In the genomic region with DNA sequence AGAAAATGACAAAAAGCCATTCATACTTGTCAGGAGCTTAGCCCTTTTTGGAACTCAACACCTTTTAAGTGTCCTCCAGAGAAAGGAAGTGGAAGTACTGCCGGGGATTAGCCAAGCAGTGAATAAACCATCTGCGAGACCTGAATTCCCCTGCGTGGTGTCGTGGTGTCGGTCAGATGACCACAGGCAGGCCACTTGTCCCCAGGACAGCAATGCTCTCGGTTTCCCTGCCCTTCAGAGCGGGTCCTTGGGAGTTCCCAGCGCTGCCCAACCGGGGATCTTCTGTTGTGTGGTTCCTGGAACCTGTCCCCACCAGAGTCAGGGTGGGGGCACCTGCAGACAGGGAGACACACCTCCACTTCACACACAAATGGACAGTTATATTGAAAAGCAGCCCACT, we compare ENCODE assay signal across 15 cellular contexts. TPM values are rescaled to one million over a fixed set of nuclear protein-coding genes. Genes with fewer than 3 reads are reported as not detected.
DNase-seq lines count a peak whose midpoint lies in the region; ATAC-seq lines count a peak whose summit lies in the region.
"Had no signal": no experiment of that assay in that cellular context is flagged by ENCODE, and none has a peak within 500 bp of the region (broad histone marks: within the 10 kb centered on the region; RNA-seq: fewer than 3 reads in every experiment).

No MANE protein-coding gene starts in this region.

- H4K20me1 ChIP-seq in BLaER1: peaks cover 28% of the 10 kb centered on the region

- H3K4me3 ChIP-seq in BLaER1: no peak overlapping the region
- H3K4me3 ChIP-seq: heart left ventricle had no signal

- peak overlapping the region; percentile 66 for H3K4me2 ChIP-seq in BLaER1

- DNase-seq in myocyte (ENCODE audit: low read depth) (peak; percentile 67), retina (no peak), pons (ENCODE audit: low spot score) (no peak)
- no peak for DNase-seq in activated CD4-positive, CD25-positive, alpha-beta regulatory T cell treated with anti-CD3 and anti-CD28 coated beads, Interleukin-2, amount 50 U/mL, for 72 hours
- DNase-seq: activated CD4-positive, alpha-beta T cell treated with anti-CD3 and anti-CD28 coated beads, Interleukin-2, amount 50 U/mL, for 1 hour; activated naive CD8-positive, alpha-beta T cell treated with anti-CD3 and anti-CD28 coated beads, Interleukin-2, amount 10 ng/mL, durations not matched to agents 7 days and 5 days; activated T-cell treated with anti-CD3 and anti-CD28 coated beads, Interleukin-2, amount 50 U/mL, for 1 hour; heart left ventricle; Karpas-422; NCI-H226; T-helper 9 cell had no signal

- ATAC-seq in GM18498 (IDR thresholded peaks at IDR 0.05; ENCODE audit: unreplicated experiment) (peak; percentile 44), HG03108 (IDR thresholded peaks at IDR 0.05; ENCODE audit: unreplicated experiment) (peak; percentile 38), HG03139 (IDR thresholded peaks at IDR 0.05; ENCODE audit: unreplicated experiment) (no peak)

- no peaks in the 10 kb centered on the region for H3K9me3 ChIP-seq in BLaER1
- H3K9me3 ChIP-seq: heart left ventricle had no signal

- no peaks in the 10 kb centered on the region for H3K36me3 ChIP-seq in BLaER1

- no peak overlapping the region for H3K27ac ChIP-seq in BLaER1

- H3K4me1 ChIP-seq in BLaER1: peaks cover 36% of the 10 kb centered on the region

- H3K27me3 ChIP-seq in BLaER1: no peaks in the 10 kb centered on the region
- H3K27me3 ChIP-seq: heart left ventricle had no signal

- H3K9ac ChIP-seq in BLaER1: no peak overlapping the region

RNA-seq across cellular contexts. Expression of gene GPR157, which starts 9.2 kb away (rescaled TPM):
- 2.1 and 2.8 TPM in 2 replicates for total RNA-seq in myocyte
- 6.1 TPM for polyA plus RNA-seq in myocyte (2012)

RNA-seq across cellular contexts. Expression of gene SLC2A5, which starts 50.3 kb away (rescaled TPM):
- total RNA-seq in myocyte: 11.1 and 12.6 TPM in 2 replicates
- polyA plus RNA-seq in myocyte (2012): 5.4 TPM
- total RNA-seq: activated naive CD8-positive, alpha-beta T cell treated with anti-CD3 and anti-CD28 coated beads, Interleukin-2, amount 10 ng/mL, durations not matched to agents 7 days and 5 days had no signal
